18 cellular contexts compared by ENCODE assay signal in the genomic region with DNA sequence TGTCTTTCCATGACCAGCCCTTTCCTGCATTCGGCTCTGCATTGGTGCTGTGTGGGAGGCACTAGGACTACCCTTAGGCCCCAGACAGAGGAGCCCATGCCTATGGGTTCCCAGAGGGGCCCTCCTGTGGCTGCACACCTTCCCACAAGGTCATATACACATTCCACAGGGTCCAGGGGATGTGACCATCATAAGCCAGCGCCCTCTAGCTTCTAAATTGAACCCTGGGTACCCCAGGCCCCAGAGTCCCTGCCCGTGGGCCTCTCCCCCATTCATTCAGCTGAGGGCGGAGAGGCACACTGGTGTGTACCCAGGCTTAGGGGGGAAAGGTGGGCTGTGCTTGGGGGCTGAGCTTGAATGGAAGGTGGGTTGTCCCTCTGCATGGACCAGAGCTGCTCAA. TPM values are rescaled to one million over a fixed set of nuclear protein-coding genes. Genes with fewer than 3 reads are reported as not detected.
DNase-seq lines count a peak whose midpoint lies in the region; ATAC-seq and TF ChIP-seq lines count a peak whose summit lies in the region.
"Had no signal": no experiment of that assay in that cellular context is flagged by ENCODE, and none has a peak within 500 bp of the region (broad histone marks: within the 10 kb centered on the region; RNA-seq: fewer than 3 reads in every experiment).

No MANE protein-coding gene starts in this region.

- no peaks in the 10 kb centered on the region for H4K20me1 ChIP-seq in SK-N-SH (ENCODE audit: insufficient read depth)

- intact Hi-C loops in Panc1 (cut with micrococcal nuclease; ENCODE audit: unreplicated experiment): no loop called here
- intact Hi-C loops in vagina (cut with DNase I): no loop called here

- DNase-seq in SK-N-SH (no peak), Panc1 (ENCODE audit: low read depth, low spot score) (no peak), kidney epithelial cell (ENCODE audit: low read depth) (no peak), vagina (ENCODE audit: extremely low spot score in 2 of 2) (no peak), G401 (ENCODE audit: low spot score) (no peak), epidermal melanocyte (ENCODE audit: insufficient read length, low spot score) (no peak)
- DNase-seq: activated CD4-positive, alpha-beta T cell treated with anti-CD3 and anti-CD28 coated beads for 1 hour; activated T-cell treated with anti-CD3 and anti-CD28 coated beads, Interleukin-2, amount 50 U/mL, for 1 hour; head of caudate nucleus; left lung; NCI-H2171 treated with DMSO at 0.1 percent for 48 hours; NCI-H526; stimulated activated CD4-positive, alpha-beta T cell treated with anti-CD3 and anti-CD28 coated beads, Interleukin-4, amount 100 ng/mL, for 24 hours; stimulated activated naive CD8-positive, alpha-beta T cell treated with anti-CD3 and anti-CD28 coated beads, Interleukin-15, Interleukin-2, amounts not matched to agents 100 U/mL and 50 U/mL, for 24 hours had no signal

- no peak overlapping the region for H3K9ac ChIP-seq in SK-N-SH

- TF ChIP-seq RAD21 in SK-N-SH (IDR thresholded peaks at IDR 0.05; ENCODE audit: low read length): no peak

- CTCF ChIA-PET in SK-N-SH (lab: Yijun Ruan, JAX) (interaction anchor here (2.0 kb wide), 1 partner anchor 17 kb away, joined by 6 read pairs; no protein-coding TSS in a partner anchor), Panc1 (lab: Charles Lee) (no interaction called here)

- H2AFZ ChIP-seq in SK-N-SH (ENCODE audit: low read depth): no peak overlapping the region

- H3K4me2 ChIP-seq in SK-N-SH: no peak overlapping the region

- H3K27ac ChIP-seq in SK-N-SH (ENCODE audit: low read depth in 2 of 2, low read length in 1 of 2): no peak overlapping the region
- H3K27ac ChIP-seq in Panc1 (ENCODE audit: low read length): no peak overlapping the region
- peak overlapping the region; percentile 42 for H3K27ac ChIP-seq in vagina
- H3K27ac ChIP-seq: 22Rv1 had no signal

- H3K4me3 ChIP-seq in SK-N-SH (ENCODE audit: low read depth in 2 of 2, low read length in 1 of 2) (no peak overlapping the region), Panc1 (ENCODE audit: low read depth in 2 of 2, low read length in 2 of 2) (no peak overlapping the region), kidney epithelial cell (ENCODE audit: low read depth, low read length) (no peak overlapping the region), vagina (no peak overlapping the region)
- H3K4me3 ChIP-seq: coronary artery, left lung had no signal

- H3K4me1 ChIP-seq in SK-N-SH (ENCODE audit: control insufficient read depth in 1 of 2, insufficient read depth in 2 of 2, low read depth in 1 of 2, low read length in 1 of 2) (peaks cover 0 to 11% of the 10 kb centered on the region in 2 experiments; a peak in 1 of 4 replicates), Panc1 (ENCODE audit: control insufficient read depth, insufficient read depth, low read length) (no peaks in the 10 kb centered on the region; the same call in 1 of the 2 replicates), vagina (peaks cover 25% of the 10 kb centered on the region)

- H3K27me3 ChIP-seq in SK-N-SH (ENCODE audit: insufficient read depth) (no peaks in the 10 kb centered on the region; the same call in 1 of the 2 replicates), Panc1 (ENCODE audit: control insufficient read depth, insufficient read depth, low read length) (no peaks in the 10 kb centered on the region), kidney epithelial cell (ENCODE audit: control insufficient read depth, insufficient read depth, low read length) (no peaks in the 10 kb centered on the region), vagina (no peaks in the 10 kb centered on the region)
- H3K27me3 ChIP-seq: left lung had no signal

- no peak for TF ChIP-seq EP300 in SK-N-SH (IDR thresholded peaks at IDR 0.05; ENCODE audit: borderline replicate concordance in 1 of 2, low read depth in 1 of 2, low read length in 1 of 2)

- TF ChIP-seq POLR2A in vagina (IDR thresholded peaks at IDR 0.05): no peak

- no TSS peak for BruUV-seq in Panc1 (replicated peaks; lab: Mats Ljungman, UMichigan)

- no peaks in the 10 kb centered on the region for H3K9me2 ChIP-seq in SK-N-SH

- WGBS in SK-N-SH (ENCODE audit: low lambda C conversion rate): 77% methylated on average over 1 of the region's 4 CpGs

- peaks cover 3% of the 10 kb centered on the region for H3F3A ChIP-seq in SK-N-SH (replicated peaks; ENCODE audit: insufficient read depth)

- POLR2A ChIA-PET in SK-N-SH (lab: Yijun Ruan, JAX) (interaction anchor here (0.6 kb wide), 1 partner anchor 45 kb away, joined by 3 read pairs; no protein-coding TSS in a partner anchor), Panc1 (lab: Charles Lee) (no interaction called here)

- ATAC-seq in SK-N-SH treated with all-trans-retinoic acid at 6 μM for 48 hours: no peak
- ATAC-seq in Panc1: 0 out of 2 replicates have a peak, but pooled peaks have one; percentile 20
- ATAC-seq in GM19455 (IDR thresholded peaks at IDR 0.05; ENCODE audit: unreplicated experiment): no peak
- ATAC-seq: stimulated activated naive CD8-positive, alpha-beta T cell treated with anti-CD3 and anti-CD28 coated beads, Interleukin-15, Interleukin-2, amounts not matched to agents 100 U/mL and 50 U/mL, for 24 hours had no signal

- no peaks in the 10 kb centered on the region for H3K9me3 ChIP-seq in SK-N-SH
- H3K9me3 ChIP-seq in Panc1 (ENCODE audit: control insufficient read depth, insufficient read depth, low read depth, low read length): no peaks in the 10 kb centered on the region
- H3K9me3 ChIP-seq in vagina: no peaks in the 10 kb centered on the region
- H3K9me3 ChIP-seq: left lung had no signal

- in situ Hi-C loops in Panc1 (cut with HindIII; ENCODE audit: low pct_unique_long_range_greater_than_20kb, low sequenced_read_pairs) (no loop called here), G401 (cut with HindIII; ENCODE audit: low sequenced_read_pairs) (no loop called here)

- TF ChIP-seq CTCF in SK-N-SH (IDR thresholded peaks at IDR 0.05): 0 out of 2 replicates have a peak, but pooled peaks have one; percentile 11
- TF ChIP-seq CTCF in Panc1 (IDR thresholded peaks at IDR 0.05): no peak
- peak; percentile 8 for TF ChIP-seq CTCF in kidney epithelial cell (IDR thresholded peaks at IDR 0.05; ENCODE audit: insufficient read depth, low read length, poor library complexity, severe bottlenecking)
- no peak for TF ChIP-seq CTCF in vagina (IDR thresholded peaks at IDR 0.05)

- H3K79me2 ChIP-seq in SK-N-SH (ENCODE audit: insufficient read depth): no peaks in the 10 kb centered on the region

- no peaks in the 10 kb centered on the region for H3K36me3 ChIP-seq in SK-N-SH (replicated peaks in 1 of 2; ENCODE audit: control insufficient read depth in 1 of 2, insufficient read depth in 2 of 2, low read length in 1 of 2)
- H3K36me3 ChIP-seq in Panc1 (ENCODE audit: control insufficient read depth, insufficient read depth, low read length): no peaks in the 10 kb centered on the region
- no peaks in the 10 kb centered on the region for H3K36me3 ChIP-seq in kidney epithelial cell (ENCODE audit: control insufficient read depth, insufficient read depth, low read length)
- H3K36me3 ChIP-seq in vagina: no peaks in the 10 kb centered on the region
- H3K36me3 ChIP-seq: left lung had no signal

TF ChIP-seq in SK-N-SH, 30 proteins besides CTCF, POLR2A, EP300 and RAD21:
- TF ChIP-seq NFIC (IDR thresholded peaks at IDR 0.05; ENCODE audit: borderline replicate concordance) (no peak), GATA2 (CRISPR knock-in tag; IDR thresholded peaks at IDR 0.05) (no peak), TCF12 (IDR thresholded peaks at IDR 0.05) (no peak), MXI1 (IDR thresholded peaks at IDR 0.05; ENCODE audit: low read depth, low read length) (no peak), NRF1 (IDR thresholded peaks at IDR 0.05; ENCODE audit: low read depth, low read length) (no peak), FOSL2 (IDR thresholded peaks at IDR 0.05; ENCODE audit: borderline replicate concordance, low read depth) (no peak), POLR2AphosphoS5 (IDR thresholded peaks at IDR 0.05; ENCODE audit: low read depth, low read length) (no peak)
- TF ChIP-seq, protein P1, sequence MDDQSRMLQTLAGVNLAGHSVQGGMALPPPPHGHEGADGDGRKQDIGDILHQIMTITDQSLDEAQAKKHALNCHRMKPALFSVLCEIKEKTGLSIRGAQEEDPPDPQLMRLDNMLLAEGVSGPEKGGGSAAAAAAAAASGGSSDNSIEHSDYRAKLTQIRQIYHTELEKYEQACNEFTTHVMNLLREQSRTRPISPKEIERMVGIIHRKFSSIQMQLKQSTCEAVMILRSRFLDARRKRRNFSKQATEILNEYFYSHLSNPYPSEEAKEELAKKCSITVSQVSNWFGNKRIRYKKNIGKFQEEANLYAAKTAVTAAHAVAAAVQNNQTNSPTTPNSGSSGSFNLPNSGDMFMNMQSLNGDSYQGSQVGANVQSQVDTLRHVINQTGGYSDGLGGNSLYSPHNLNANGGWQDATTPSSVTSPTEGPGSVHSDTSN (IDR thresholded peaks at IDR 0.05): no peak

TF ChIP-seq in SK-N-SH treated with all-trans-retinoic acid at 6 μM for 48 hours, 23 proteins besides CTCF, POLR2A, EP300 and RAD21 (continues in another document):
- TF ChIP-seq PPARA (CRISPR knock-in tag; IDR thresholded peaks at IDR 0.05; ENCODE audit: borderline replicate concordance) (no peak), TOX (CRISPR knock-in tag; IDR thresholded peaks at IDR 0.05; ENCODE audit: borderline replicate concordance) (no peak), ARNTL (CRISPR knock-in tag; IDR thresholded peaks at IDR 0.05; ENCODE audit: borderline replicate concordance, low read depth) (no peak), ISL1 (CRISPR knock-in tag; IDR thresholded peaks at IDR 0.05) (no peak)
- TF ChIP-seq, protein P2, sequence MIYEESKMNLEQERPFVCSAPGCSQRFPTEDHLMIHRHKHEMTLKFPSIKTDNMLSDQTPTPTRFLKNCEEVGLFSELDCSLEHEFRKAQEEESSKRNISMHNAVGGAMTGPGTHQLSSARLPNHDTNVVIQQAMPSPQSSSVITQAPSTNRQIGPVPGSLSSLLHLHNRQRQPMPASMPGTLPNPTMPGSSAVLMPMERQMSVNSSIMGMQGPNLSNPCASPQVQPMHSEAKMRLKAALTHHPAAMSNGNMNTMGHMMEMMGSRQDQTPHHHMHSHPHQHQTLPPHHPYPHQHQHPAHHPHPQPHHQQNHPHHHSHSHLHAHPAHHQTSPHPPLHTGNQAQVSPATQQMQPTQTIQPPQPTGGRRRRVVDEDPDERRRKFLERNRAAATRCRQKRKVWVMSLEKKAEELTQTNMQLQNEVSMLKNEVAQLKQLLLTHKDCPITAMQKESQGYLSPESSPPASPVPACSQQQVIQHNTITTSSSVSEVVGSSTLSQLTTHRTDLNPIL (CRISPR knock-in tag; IDR thresholded peaks at IDR 0.05; ENCODE audit: low read depth): no peak

RNA-seq across cellular contexts. Expression of gene SLC6A6, which starts 10.2 kb away (rescaled TPM):
- polyA plus RNA-seq in SK-N-SH (2012; rRNA removed): 19.1 and 22.0 TPM in 2 replicates
- 13.1 and 16.4 TPM in 2 replicates for polyA plus RNA-seq in SK-N-SH (2012; cell fraction: cytosol; rRNA removed)
- 30.9 and 43.9 TPM in 2 replicates for polyA plus RNA-seq in SK-N-SH (2012; cell fraction: nucleus; rRNA removed)
- total RNA-seq in Panc1 (2021; ENCODE audit: unreplicated experiment): 61.0 TPM
- 53.8 TPM for polyA plus RNA-seq in Panc1 (2012; ENCODE audit: insufficient read length)
- 3.8 and 4.1 TPM in 2 replicates for total RNA-seq in kidney epithelial cell
- total RNA-seq in vagina: 30.7 TPM
- total RNA-seq in G401 (2014; rRNA removed; shearing (Covaris generic)): 20.2 and 31.2 TPM in 2 replicates

Comparison
In these comparisons a context has a peak if more than half of its experiments do, and no peak if none do; other contexts are left out.
1. CTCF ChIP-seq: peak in SK-N-SH (single experiment) and kidney epithelial cell (single experiment); none in Panc1 (single experiment) and vagina (0 of 3).